16 cellular contexts compared by ENCODE assay signal in the genomic region with DNA sequence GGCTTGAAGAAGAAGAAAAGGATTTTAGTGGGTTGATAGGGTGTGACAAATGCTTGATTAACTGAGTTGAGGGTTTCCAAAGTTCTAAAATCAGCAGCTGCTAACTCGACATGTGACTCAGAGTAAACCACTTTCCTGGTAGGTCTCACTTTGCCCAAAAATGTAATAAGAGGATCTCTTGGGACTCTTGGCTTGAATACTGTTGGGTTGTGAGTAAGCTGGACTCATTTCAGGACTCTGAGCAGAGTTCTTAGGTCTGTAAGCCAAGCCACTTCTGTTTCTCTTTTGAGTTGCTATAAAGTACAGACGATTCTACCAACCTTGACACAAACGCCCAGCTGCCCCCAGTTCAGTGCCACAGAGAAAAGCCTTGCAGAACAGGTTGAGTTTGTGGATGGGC.
A peak's percentile ranks its signal among the peaks of the same experiment; 100 is the strongest.
DNase-seq lines count a peak whose midpoint lies in the region; ATAC-seq, FAIRE-seq and TF ChIP-seq lines count a peak whose summit lies in the region.
"Had no signal": no experiment of that assay in that cellular context is flagged by ENCODE, and none has a peak within 500 bp of the region (broad histone marks: within the 10 kb centered on the region; RNA-seq: fewer than 3 reads in every experiment).

No MANE protein-coding gene starts in this region.

- H3K27ac ChIP-seq in heart right ventricle: no peak overlapping the region
- H3K27ac ChIP-seq: BLaER1 treated with 17β-estradiol and CSF1 and Interleukin-3, amounts not matched to agents 10 nM and 100 nM; cardiac muscle cell had no signal

- no peaks in the 10 kb centered on the region for H3K27me3 ChIP-seq in heart right ventricle
- H3K27me3 ChIP-seq: BLaER1 treated with 17β-estradiol and CSF1 and Interleukin-3, amounts not matched to agents 10 nM and 100 nM; cardiac muscle cell had no signal

- H3K36me3 ChIP-seq in heart right ventricle: no peaks in the 10 kb centered on the region
- H3K36me3 ChIP-seq: BLaER1 treated with 17β-estradiol and CSF1 and Interleukin-3, amounts not matched to agents 10 nM and 100 nM; cardiac muscle cell had no signal

- intact Hi-C loops in heart right ventricle (cut with DNase I): no loop called here

- FAIRE-seq in GM18507 (lab: Jason Lieb, UNC): peak; percentile 77
- FAIRE-seq: frontal cortex, TTC549 had no signal

- H3K4me3 ChIP-seq in heart right ventricle: no peak overlapping the region
- H3K4me3 ChIP-seq: BLaER1 treated with 17β-estradiol and CSF1 and Interleukin-3, amounts not matched to agents 10 nM and 100 nM; cardiac muscle cell had no signal

- peaks cover 0 to 15% (median 0%) of the 10 kb centered on the region in 11 donors for H3K9me3 ChIP-seq in heart right ventricle

- peaks cover 0 to 33% (median 13%) of the 10 kb centered on the region in 9 donors for H3K4me1 ChIP-seq in heart right ventricle

- DNase-seq in GM18507 (ENCODE audit: extremely low spot score, insufficient read length, low read depth): peak; percentile 20
- peak in 1 of 2 donors; percentile 16 for DNase-seq in heart right ventricle
- DNase-seq in NCI-H82 (lab: John Stamatoyannopoulos, UW): no peak
- DNase-seq in HuH-7 (ENCODE audit: low spot score): no peak
- no peak for DNase-seq in NCI-H1436 treated with DMSO at 0.1 percent for 48 hours (lab: John Stamatoyannopoulos, UW)
- DNase-seq in T-helper 9 cell: no peak
- DNase-seq: activated T-cell treated with anti-CD3 and anti-CD28 coated beads, Interleukin-2, amount 50 U/mL, for 1 hour; GOT3; NCI-H2081 treated with DMSO at 0.1 percent for 48 hours had no signal

- WGBS in heart right ventricle, 2 donors: 64 to 69% methylated on average over 3 of the region's 3 CpGs

- TF ChIP-seq CTCF in heart right ventricle (IDR thresholded peaks at IDR 0.05): no peak

- peak; percentile 73 for ATAC-seq in GM21717 (IDR thresholded peaks at IDR 0.05; ENCODE audit: unreplicated experiment)
- ATAC-seq in HG03432 (IDR thresholded peaks at IDR 0.05; ENCODE audit: unreplicated experiment): peak; percentile 89
- ATAC-seq in heart right ventricle: peak; percentile 38 to 83 (median 70)
- ATAC-seq: Panc1 had no signal
